In the genomic region with DNA sequence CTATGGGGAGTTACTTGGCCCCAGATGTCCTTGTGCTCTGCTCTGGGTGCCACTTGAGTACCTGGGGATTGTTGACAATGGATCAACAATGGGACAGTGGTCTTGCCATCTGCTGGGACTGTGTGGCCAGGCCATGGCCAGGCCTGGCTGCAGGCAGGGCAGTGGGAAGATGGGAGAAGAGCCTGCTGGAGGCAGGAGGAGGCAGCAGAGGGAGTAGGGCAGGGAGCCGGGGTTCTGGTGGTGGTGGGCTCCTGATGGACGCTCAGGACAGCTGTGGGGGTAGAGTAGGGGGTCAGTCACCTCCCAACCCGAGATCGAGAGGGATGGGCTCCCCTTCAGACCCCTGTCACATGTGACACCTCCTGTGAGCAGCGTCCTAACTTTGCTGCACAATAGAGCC, we compare ENCODE assay signal across 13 cellular contexts.
"Had no signal": no experiment of that assay in that cellular context is flagged by ENCODE, and none has a peak within 500 bp of the region (broad histone marks: within the 10 kb centered on the region; RNA-seq: fewer than 3 reads in every experiment).

No MANE protein-coding gene starts in this region.

- H3K36me3 Mint-ChIP-seq: activated naive CD4-positive, alpha-beta T cell treated with anti-CD3 and anti-CD28 coated beads, Interleukin-2, amount 10 ng/mL, durations not matched to agents 7 days and 5 days had no signal

- H3K4me3 ChIP-seq: body of pancreas, transverse colon had no signal

- H3K9me3 ChIP-seq: body of pancreas, transverse colon had no signal

- H3K27ac ChIP-seq: body of pancreas, transverse colon had no signal

- H3K4me1 Mint-ChIP-seq: activated B cell treated with CpG ODN at 0.5 μM for 24 hours; activated CD4-positive, alpha-beta T cell treated with anti-CD3 and anti-CD28 coated beads, Interleukin-2, amount 10 ng/mL, durations not matched to agents 7 days and 5 days; activated naive CD4-positive, alpha-beta T cell treated with anti-CD3 and anti-CD28 coated beads, Interleukin-2, amount 10 ng/mL, durations not matched to agents 7 days and 5 days had no signal

- H3K4me3 Mint-ChIP-seq: activated B cell treated with CpG ODN at 0.5 μM for 24 hours; activated CD4-positive, alpha-beta T cell treated with anti-CD3 and anti-CD28 coated beads, Interleukin-2, amount 10 ng/mL, durations not matched to agents 7 days and 5 days; activated naive CD4-positive, alpha-beta T cell treated with anti-CD3 and anti-CD28 coated beads, Interleukin-2, amount 10 ng/mL, durations not matched to agents 7 days and 5 days; nephron; T-helper 1 cell treated with Interleukin-12 subunit alpha and Interleukin-12 subunit beta and Interleukin-4 antibody, amounts not matched to agents 30 μg/mL and 1 μg/mL, for 36 hours had no signal

- DNase-seq: activated B cell treated with CpG ODN at 0.5 μM for 24 hours; activated CD4-positive, alpha-beta T cell treated with anti-CD3 and anti-CD28 coated beads, Interleukin-2, amount 10 ng/mL, durations not matched to agents 7 days and 5 days; activated naive CD4-positive, alpha-beta T cell treated with anti-CD3 and anti-CD28 coated beads, Interleukin-2, amount 10 ng/mL, durations not matched to agents 7 days and 5 days; body of pancreas; dorsolateral prefrontal cortex; glutamatergic neuron; mesenchymal stem cell; small intestine; transverse colon had no signal

- FAIRE-seq: small intestine had no signal

- H3K27ac Mint-ChIP-seq: activated B cell treated with CpG ODN at 0.5 μM for 24 hours; activated CD4-positive, alpha-beta T cell treated with anti-CD3 and anti-CD28 coated beads, Interleukin-2, amount 10 ng/mL, durations not matched to agents 7 days and 5 days; activated naive CD4-positive, alpha-beta T cell treated with anti-CD3 and anti-CD28 coated beads, Interleukin-2, amount 10 ng/mL, durations not matched to agents 7 days and 5 days; activated T-helper 2 cell treated with anti-CD3 and anti-CD28 coated beads, Interferon-gamma antibody, Interleukin-2, Interleukin-4, amounts not matched to agents 10 μg/mL and 5 μg/mL and 100 μg/mL, durations not matched to agents 14 hours and 24 hours and 36 hours; nephron; T-helper 1 cell treated with Interleukin-12 subunit alpha and Interleukin-12 subunit beta and Interleukin-4 antibody, amounts not matched to agents 30 μg/mL and 1 μg/mL, for 36 hours had no signal

- H3K27me3 Mint-ChIP-seq: activated CD4-positive, alpha-beta T cell treated with anti-CD3 and anti-CD28 coated beads, Interleukin-2, amount 10 ng/mL, durations not matched to agents 7 days and 5 days had no signal

- ATAC-seq: body of pancreas, SK-N-SH treated with all-trans-retinoic acid at 6 μM for 48 hours had no signal

- H3K9me3 Mint-ChIP-seq: activated B cell treated with CpG ODN at 0.5 μM for 24 hours; activated CD4-positive, alpha-beta T cell treated with anti-CD3 and anti-CD28 coated beads, Interleukin-2, amount 10 ng/mL, durations not matched to agents 7 days and 5 days; activated naive CD4-positive, alpha-beta T cell treated with anti-CD3 and anti-CD28 coated beads, Interleukin-2, amount 10 ng/mL, durations not matched to agents 7 days and 5 days; activated T-helper 2 cell treated with anti-CD3 and anti-CD28 coated beads, Interferon-gamma antibody, Interleukin-2, Interleukin-4, amounts not matched to agents 10 μg/mL and 5 μg/mL and 100 μg/mL, durations not matched to agents 14 hours and 24 hours and 36 hours; nephron; T-helper 1 cell treated with Interleukin-12 subunit alpha and Interleukin-12 subunit beta and Interleukin-4 antibody, amounts not matched to agents 30 μg/mL and 1 μg/mL, for 36 hours had no signal

- H3K27me3 ChIP-seq: body of pancreas, dorsolateral prefrontal cortex, transverse colon had no signal

- H3K4me1 ChIP-seq: body of pancreas had no signal
